In genomic region chr21:43330306-43330881, GRCh38 we compare ENCODE assay signal across 1 cellular context.
TF ChIP-seq lines count a peak whose summit lies in the region.

No MANE protein-coding gene starts in this region.

TF ChIP-seq in HepG2, 621 proteins besides CTCF, POLR2A, EP300 and RAD21 (continued from another document):
- TF ChIP-seq, protein P1, sequence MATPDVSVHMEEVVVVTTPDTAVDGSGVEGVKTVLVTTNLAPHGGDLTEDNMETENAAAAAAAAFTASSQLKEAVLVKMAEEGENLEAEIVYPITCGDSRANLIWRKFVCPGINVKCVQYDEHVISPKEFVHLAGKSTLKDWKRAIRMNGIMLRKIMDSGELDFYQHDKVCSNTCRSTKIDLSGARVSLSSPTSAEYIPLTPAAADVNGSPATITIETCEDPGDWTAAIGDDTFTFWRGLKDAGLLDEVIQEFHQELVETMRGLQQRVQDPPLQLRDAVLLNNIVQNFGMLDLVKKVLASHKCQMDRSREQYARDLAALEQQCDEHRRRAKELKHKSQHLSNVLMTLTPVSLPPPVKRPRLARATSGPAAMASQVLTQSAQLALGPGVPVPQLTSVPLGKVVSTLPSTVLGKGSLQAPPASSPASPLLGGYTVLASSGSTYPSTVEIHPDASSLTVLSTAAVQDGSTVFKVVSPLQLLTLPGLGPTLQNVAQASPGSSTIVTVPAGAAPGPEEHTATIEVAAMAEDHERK (CRISPR knock-in tag; IDR thresholded peaks at IDR 0.05; ENCODE audit: low read depth) = no peak
